In genomic region chr2:241516520-241516965, GRCh38 we compare ENCODE assay signal across 19 cellular contexts. TPM values are rescaled to one million over a fixed set of nuclear protein-coding genes. Genes with fewer than 3 reads are reported as not detected.
DNase-seq lines count a peak whose midpoint lies in the region; ATAC-seq and TF ChIP-seq lines count a peak whose summit lies in the region.
"Had no signal": no experiment of that assay in that cellular context is flagged by ENCODE, and none has a peak within 500 bp of the region (broad histone marks: within the 10 kb centered on the region; RNA-seq: fewer than 3 reads in every experiment).

No MANE protein-coding gene starts in this region.

- no peak for ATAC-seq in IMR-90 (ENCODE audit: low read depth)

- H3K23ac ChIP-seq in IMR-90 (ENCODE audit: low read depth, low read length) (no peak overlapping the region), trophoblast cell (ENCODE audit: low read length) (peak overlapping the region; percentile 83)

- H2AK9ac ChIP-seq in IMR-90 (replicated peaks; ENCODE audit: low read depth, low read length, poor library complexity) = peak overlapping the region; percentile 28

- peaks cover 4% of the 10 kb centered on the region for H3K36me3 Mint-ChIP-seq in activated CD4-positive, alpha-beta T cell treated with anti-CD3 and anti-CD28 coated beads, Interleukin-2, amount 10 ng/mL, durations not matched to agents 7 days and 5 days (ENCODE audit: low read depth)

- TF ChIP-seq RAD21 in IMR-90 (IDR thresholded peaks at IDR 0.05; ENCODE audit: low read length) = no peak

- no peak overlapping the region for H3K4ac ChIP-seq in IMR-90 (ENCODE audit: low read depth, low read length)
- no peak overlapping the region for H3K4ac ChIP-seq in trophoblast cell (ENCODE audit: low read depth, low read length)

- H3K27ac ChIP-seq in IMR-90 (ENCODE audit: insufficient read depth, low read length) (no peak overlapping the region), trophoblast cell (ENCODE audit: low read depth, low read length) (no peak overlapping the region)
- H3K27ac ChIP-seq: C4-2B, GM23248, RWPE1, SJCRH30 had no signal

- H3K4me3 Mint-ChIP-seq in activated CD4-positive, alpha-beta T cell treated with anti-CD3 and anti-CD28 coated beads, Interleukin-2, amount 10 ng/mL, durations not matched to agents 7 days and 5 days = no peak overlapping the region

- H3K27ac Mint-ChIP-seq in activated CD4-positive, alpha-beta T cell treated with anti-CD3 and anti-CD28 coated beads, Interleukin-2, amount 10 ng/mL, durations not matched to agents 7 days and 5 days = peak overlapping the region; percentile 86

- no peak overlapping the region for H4K12ac ChIP-seq in trophoblast cell (ENCODE audit: low read depth, low read length)

- H2AFZ ChIP-seq in IMR-90 (replicated peaks; ENCODE audit: low read length, poor library complexity) = peak overlapping the region; percentile 43
- no peak overlapping the region for H2AFZ ChIP-seq in trophoblast cell (ENCODE audit: insufficient read depth, low read length, poor library complexity)
- H2AFZ ChIP-seq: GM23248 had no signal

- no peaks in the 10 kb centered on the region for H4K20me1 ChIP-seq in IMR-90 (ENCODE audit: insufficient read depth, low read length)

- CTCF ChIA-PET in activated CD4-positive, alpha-beta T cell treated with anti-CD3 and anti-CD28 coated beads, Interleukin-2, amount 10 ng/mL, durations not matched to agents 7 days and 5 days (lab: Charles Lee) = interaction anchor here (0.6 to 1.1 kb wide), 4 partner anchors 11 to 53 kb away, joined by 3 to 4 read pairs (median 4); no protein-coding TSS in a partner anchor
- CTCF ChIA-PET in IMR-90 (lab: Yijun Ruan, JAX) = no interaction called here

- H3K9ac ChIP-seq in IMR-90 (ENCODE audit: low read depth, low read length) (no peak overlapping the region), trophoblast cell (ENCODE audit: low read length) (no peak overlapping the region)
- H3K9ac ChIP-seq: GM23248 had no signal

- 81 to 100% methylated on average over 1 to 2 of the region's 3 CpGs for WGBS in IMR-90 (ENCODE audit: extremely low coverage in 2 of 2, insufficient read length in 1 of 2), 2 experiments
- 100% methylated on average over 3 of the region's 3 CpGs for WGBS in trophoblast cell (ENCODE audit: extremely low coverage, insufficient coverage, insufficient read length)

- H2BK5ac ChIP-seq in IMR-90 (ENCODE audit: low read depth, low read length, poor library complexity, severe bottlenecking) (peak overlapping the region; percentile 59), trophoblast cell (ENCODE audit: low read depth, low read length, poor library complexity) (no peak overlapping the region)

- intact Hi-C loops in IMR-90 (cut with micrococcal nuclease) = no loop called here

- H3K14ac ChIP-seq in IMR-90 (replicated peaks; ENCODE audit: low read depth, low read length) (no peak overlapping the region), trophoblast cell (ENCODE audit: low read length) (no peak overlapping the region)

- H3K9me3 Mint-ChIP-seq in activated CD4-positive, alpha-beta T cell treated with anti-CD3 and anti-CD28 coated beads, Interleukin-2, amount 10 ng/mL, durations not matched to agents 7 days and 5 days = peaks cover 7% of the 10 kb centered on the region

- no TSS peak for BruUV-seq in IMR-90 (replicated peaks; lab: Mats Ljungman, UMichigan)

- peaks cover 9% of the 10 kb centered on the region for H3K27me3 Mint-ChIP-seq in activated CD4-positive, alpha-beta T cell treated with anti-CD3 and anti-CD28 coated beads, Interleukin-2, amount 10 ng/mL, durations not matched to agents 7 days and 5 days

- no peak overlapping the region for H4K91ac ChIP-seq in IMR-90 (ENCODE audit: insufficient read depth, low read depth, low read length)
- no peak overlapping the region for H4K91ac ChIP-seq in trophoblast cell (ENCODE audit: low read depth, low read length)

- TF ChIP-seq CTCF in IMR-90 (conservative IDR thresholded peaks at IDR 0.05; ENCODE audit: low read depth, low read length) = no peak

- POLR2A ChIA-PET in activated CD4-positive, alpha-beta T cell treated with anti-CD3 and anti-CD28 coated beads, Interleukin-2, amount 10 ng/mL, durations not matched to agents 7 days and 5 days (lab: Charles Lee) = no interaction called here
- POLR2A ChIA-PET in IMR-90 (lab: Charles Lee; ENCODE audit: unreplicated experiment) = no interaction called here

- H2AK5ac ChIP-seq in IMR-90 (ENCODE audit: low read depth, low read length) (peak overlapping the region; percentile 57; the same call in 1 of the 2 replicates), trophoblast cell (ENCODE audit: low read length) (no peak overlapping the region)

- H3K79me1 ChIP-seq in IMR-90 (ENCODE audit: low read depth in 1 of 2, low read length in 2 of 2) (no peaks in the 10 kb centered on the region), trophoblast cell (ENCODE audit: low read length) (no peaks in the 10 kb centered on the region)

- H3K9me1 ChIP-seq in IMR-90 (ENCODE audit: insufficient read depth, low read length) = peaks cover 9% of the 10 kb centered on the region; the same call in 1 of the 2 replicates

- no peak overlapping the region for H2BK15ac ChIP-seq in IMR-90 (ENCODE audit: low read depth, low read length)

- H3K4me3 ChIP-seq in IMR-90 (ENCODE audit: insufficient read depth, low read depth, low read length) (no peak overlapping the region), trophoblast cell (ENCODE audit: low read depth, low read length) (no peak overlapping the region)
- H3K4me3 ChIP-seq: GM23248, SJCRH30 had no signal

- no peak for DNase-seq in activated CD4-positive, alpha-beta T cell treated with anti-CD3 and anti-CD28 coated beads, Interleukin-2, amount 10 ng/mL, durations not matched to agents 7 days and 5 days
- no peak for DNase-seq in activated CD4-positive, alpha-beta T cell treated with anti-CD3 and anti-CD28 coated beads for 4 hours
- DNase-seq in IMR-90 (no peak), amniotic epithelial cell (ENCODE audit: low read depth) (peak; percentile 10), trophoblast cell (no peak), NCI-H146 (lab: John Stamatoyannopoulos, UW) (no peak), NCI-H1694 (lab: John Stamatoyannopoulos, UW) (no peak)
- DNase-seq in effector CD4-positive, alpha-beta T cell = no peak
- DNase-seq: COR-L47, DMS153, GM23248, MV-4-11, NCI-H1417 treated with DMSO at 0.1 percent for 48 hours, NCI-H2107, NCI-H226, NCI-H526, SJCRH30 had no signal

- H3K36me3 ChIP-seq in IMR-90 (ENCODE audit: control insufficient read depth, insufficient read depth, low read length) (no peaks in the 10 kb centered on the region), trophoblast cell (ENCODE audit: control insufficient read depth in 1 of 2, insufficient read depth in 2 of 2, low read length in 2 of 2) (no peaks in the 10 kb centered on the region)
- H3K36me3 ChIP-seq: SJCRH30 had no signal

- dilution Hi-C loops in IMR-90 (cut with HindIII; ENCODE audit: low sequenced_read_pairs, unreplicated experiment) = no loop called here

- H2BK12ac ChIP-seq in trophoblast cell (ENCODE audit: low read length) = no peak overlapping the region

- H3K4me1 Mint-ChIP-seq in activated CD4-positive, alpha-beta T cell treated with anti-CD3 and anti-CD28 coated beads, Interleukin-2, amount 10 ng/mL, durations not matched to agents 7 days and 5 days = peaks cover 30% of the 10 kb centered on the region

- H3K18ac ChIP-seq in IMR-90 (ENCODE audit: low read depth, low read length) (no peak overlapping the region), trophoblast cell (ENCODE audit: low read length) (no peak overlapping the region)

- no peaks in the 10 kb centered on the region for H3K9me3 ChIP-seq in IMR-90 (ENCODE audit: control insufficient read depth, insufficient read depth, low read length)
- peaks cover 11% of the 10 kb centered on the region for H3K9me3 ChIP-seq in trophoblast cell (ENCODE audit: insufficient read depth, low read depth, low read length)
- H3K9me3 ChIP-seq: SJCRH30 had no signal

- H4K5ac ChIP-seq in IMR-90 (ENCODE audit: low read depth, low read length) = no peak overlapping the region

- no peaks in the 10 kb centered on the region; the same call in 1 of the 2 replicates for H3K27me3 ChIP-seq in IMR-90 (ENCODE audit: control insufficient read depth, insufficient read depth, low read length)
- H3K27me3 ChIP-seq in trophoblast cell (ENCODE audit: insufficient read depth, low read length) = no peaks in the 10 kb centered on the region
- H3K27me3 ChIP-seq: SJCRH30 had no signal

- in situ Hi-C loops in IMR-90 (cut with MboI; ENCODE audit: low sequenced_read_pairs) = no loop called here

- H2BK120ac ChIP-seq in IMR-90 (ENCODE audit: low read depth, low read length) (no peak overlapping the region), trophoblast cell (ENCODE audit: insufficient read depth, low read length, poor library complexity) (no peak overlapping the region)

- H2BK20ac ChIP-seq in IMR-90 (ENCODE audit: low read depth, low read length) = no peak overlapping the region

- H3K4me1 ChIP-seq in IMR-90 (ENCODE audit: control insufficient read depth, insufficient read depth, low read length) (no peaks in the 10 kb centered on the region), trophoblast cell (ENCODE audit: control insufficient read depth in 1 of 2, insufficient read depth in 2 of 2, low read length in 2 of 2) (no peaks in the 10 kb centered on the region)
- H3K4me1 ChIP-seq: SJCRH30 had no signal

- TF ChIP-seq POLR2A in IMR-90 (IDR thresholded peaks at IDR 0.05; ENCODE audit: low read depth, low read length) = no peak

- H3K79me2 ChIP-seq in trophoblast cell (ENCODE audit: control insufficient read depth, insufficient read depth, low read length, poor library complexity) = no peaks in the 10 kb centered on the region

- H4K8ac ChIP-seq in IMR-90 (ENCODE audit: low read depth in 2 of 2, low read length in 2 of 2) (no peak overlapping the region), trophoblast cell (ENCODE audit: low read depth, low read length) (no peak overlapping the region)

- H3K56ac ChIP-seq in IMR-90 (ENCODE audit: extremely low read depth, insufficient read depth, low read length) = no peak overlapping the region

- H3K4me2 ChIP-seq in IMR-90 (ENCODE audit: low read depth, low read length) (no peak overlapping the region), trophoblast cell (ENCODE audit: low read length) (no peak overlapping the region)

RNA-seq across cellular contexts. Expression of gene STK25, which starts 8.2 kb away (rescaled TPM):
- total RNA-seq in activated CD4-positive, alpha-beta T cell treated with anti-CD3 and anti-CD28 coated beads, Interleukin-2, amount 10 ng/mL, durations not matched to agents 7 days and 5 days = 100 to 1,000 TPM; 133 to 135 TPM
- total RNA-seq in IMR-90 (2012; rRNA removed) = 203 and 258 TPM in 2 replicates
- polyA plus RNA-seq in IMR-90 (2012; rRNA removed) = 392 and 417 TPM in 2 replicates
- polyA plus RNA-seq in IMR-90 (2012; cell fraction: cytosol; rRNA removed) = 289 and 326 TPM in 2 replicates
- polyA plus RNA-seq in IMR-90 (2012; cell fraction: nucleus; rRNA removed; ENCODE audit: low replicate concordance) = 774 and 1,419 TPM in 2 replicates
- polyA plus RNA-seq in trophoblast cell (2013) = 96.3 and 98.3 TPM in 2 replicates

RNA-seq across cellular contexts. Expression of gene BOK, which starts 42.0 kb away (rescaled TPM):
- total RNA-seq in activated CD4-positive, alpha-beta T cell treated with anti-CD3 and anti-CD28 coated beads, Interleukin-2, amount 10 ng/mL, durations not matched to agents 7 days and 5 days = not detected
- total RNA-seq in IMR-90 (2012; rRNA removed) = 13.3 and 15.8 TPM in 2 replicates
- polyA plus RNA-seq in IMR-90 (2012; rRNA removed) = 34.4 and 37.4 TPM in 2 replicates
- 28.7 and 58.2 TPM in 2 replicates for polyA plus RNA-seq in IMR-90 (2012; cell fraction: cytosol; rRNA removed)
- polyA plus RNA-seq in IMR-90 (2012; cell fraction: nucleus; rRNA removed; ENCODE audit: low replicate concordance) = 40.1 and 75.2 TPM in 2 replicates
- polyA plus RNA-seq in trophoblast cell (2013) = 46.7 and 48.1 TPM in 2 replicates

Comparison
In these comparisons a context has a peak if more than half of its experiments do, and no peak if none do; other contexts are left out.
1. RNA of gene BOK, which starts 42.0 kb away (total RNA-seq): 13.3 to 15.8 TPM in IMR-90; not detected in activated CD4-positive, alpha-beta T cell treated with anti-CD3 and anti-CD28 coated beads, Interleukin-2, amount 10 ng/mL, durations not matched to agents 7 days and 5 days; every median in the first group is over 10 times any median in the second.